1 cellular context compared by ENCODE assay signal in the genomic region with DNA sequence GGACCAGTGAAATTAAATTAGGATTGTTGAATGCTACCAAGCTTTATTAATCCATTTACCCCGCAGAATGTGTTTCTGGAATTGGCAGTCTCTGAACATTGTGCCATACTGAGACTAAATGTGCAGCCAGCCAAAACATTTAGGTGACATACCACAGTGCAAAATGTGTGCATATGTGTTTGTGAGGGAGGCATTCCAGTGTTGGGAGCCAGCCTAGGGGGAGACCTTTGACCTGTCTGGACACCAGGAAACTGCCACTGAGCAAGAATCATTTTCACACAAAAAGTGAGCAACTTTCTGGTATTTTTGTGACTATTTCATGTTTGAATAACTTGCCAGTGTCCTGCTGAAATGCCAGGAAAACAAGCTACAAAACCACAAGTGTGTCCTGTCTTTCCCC.
TF ChIP-seq lines count a peak whose summit lies in the region.

No MANE protein-coding gene starts in this region.

TF ChIP-seq in HepG2, 621 proteins besides CTCF, POLR2A, EP300 and RAD21 (continued from another document):
- TF ChIP-seq, protein P1, sequence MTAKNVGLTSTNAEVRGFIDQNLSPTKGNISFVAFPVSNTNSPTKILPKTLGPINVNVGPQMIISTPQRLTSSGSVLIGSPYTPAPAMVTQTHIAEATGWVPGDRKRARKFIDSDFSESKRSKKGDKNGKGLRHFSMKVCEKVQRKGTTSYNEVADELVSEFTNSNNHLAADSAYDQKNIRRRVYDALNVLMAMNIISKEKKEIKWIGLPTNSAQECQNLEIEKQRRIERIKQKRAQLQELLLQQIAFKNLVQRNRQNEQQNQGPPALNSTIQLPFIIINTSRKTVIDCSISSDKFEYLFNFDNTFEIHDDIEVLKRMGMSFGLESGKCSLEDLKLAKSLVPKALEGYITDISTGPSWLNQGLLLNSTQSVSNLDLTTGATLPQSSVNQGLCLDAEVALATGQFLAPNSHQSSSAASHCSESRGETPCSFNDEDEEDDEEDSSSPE (CRISPR knock-in tag; IDR thresholded peaks at IDR 0.05) = no peak
- TF ChIP-seq ZNF207 (IDR thresholded peaks at IDR 0.05; ENCODE audit: borderline replicate concordance) (no peak), ZNF17 (CRISPR knock-in tag; IDR thresholded peaks at IDR 0.05) (no peak), SIX1 (CRISPR knock-in tag; IDR thresholded peaks at IDR 0.05; ENCODE audit: borderline replicate concordance) (no peak), KMT2A (CRISPR knock-in tag; IDR thresholded peaks at IDR 0.05) (no peak), THAP11 (CRISPR knock-in tag; IDR thresholded peaks at IDR 0.05) (no peak), ZZZ3 (CRISPR knock-in tag; IDR thresholded peaks at IDR 0.05; ENCODE audit: borderline replicate concordance) (no peak), POGZ (CRISPR knock-in tag; IDR thresholded peaks at IDR 0.05) (no peak), ASH2L (IDR thresholded peaks at IDR 0.05; ENCODE audit: insufficient read length, low read depth, low read length) (no peak), LCORL (IDR thresholded peaks at IDR 0.05) (peak; percentile 71; the same call in 1 of the 2 replicates), LCORL (CRISPR knock-in tag; IDR thresholded peaks at IDR 0.05) (peak; percentile 72), ZBTB43 (CRISPR knock-in tag; conservative IDR thresholded peaks at IDR 0.05) (peak; percentile 90), HIVEP1 (CRISPR knock-in tag; IDR thresholded peaks at IDR 0.05) (no peak), MIER2 (CRISPR knock-in tag; IDR thresholded peaks at IDR 0.05) (0 out of 2 replicates have a peak, but pooled peaks have one; percentile 19), HOMEZ (CRISPR knock-in tag; IDR thresholded peaks at IDR 0.05; ENCODE audit: low read depth) (no peak), GABPB1 (CRISPR knock-in tag; IDR thresholded peaks at IDR 0.05) (no peak), KIAA2018 (CRISPR knock-in tag; IDR thresholded peaks at IDR 0.05; ENCODE audit: borderline replicate concordance) (no peak), KDM1A (CRISPR knock-in tag; IDR thresholded peaks at IDR 0.05) (no peak), HES4 (CRISPR knock-in tag; IDR thresholded peaks at IDR 0.05; ENCODE audit: borderline replicate concordance) (no peak), ZNF629 (CRISPR knock-in tag; conservative IDR thresholded peaks at IDR 0.05) (no peak), ZNF644 (CRISPR knock-in tag; IDR thresholded peaks at IDR 0.05; ENCODE audit: low read depth) (no peak), ZNF574 (CRISPR knock-in tag; IDR thresholded peaks at IDR 0.05) (peak; percentile 39; the same call in 1 of the 2 replicates), PLRG1 (conservative IDR thresholded peaks at IDR 0.05) (no peak), ZNF7 (CRISPR knock-in tag; IDR thresholded peaks at IDR 0.05) (0 out of 2 replicates have a peak, but pooled peaks have one; percentile 14), ZNF451 (CRISPR knock-in tag; IDR thresholded peaks at IDR 0.05) (no peak), ZIK1 (CRISPR knock-in tag; IDR thresholded peaks at IDR 0.05; ENCODE audit: borderline replicate concordance, low read depth) (no peak), FOSL2 (CRISPR knock-in tag; IDR thresholded peaks at IDR 0.05) (0 out of 2 replicates have a peak, but pooled peaks have one; percentile 9), MED13 (CRISPR knock-in tag; IDR thresholded peaks at IDR 0.05) (no peak), ZNF101 (CRISPR knock-in tag; IDR thresholded peaks at IDR 0.05; ENCODE audit: borderline replicate concordance, low read depth) (no peak)
- TF ChIP-seq, protein P2, sequence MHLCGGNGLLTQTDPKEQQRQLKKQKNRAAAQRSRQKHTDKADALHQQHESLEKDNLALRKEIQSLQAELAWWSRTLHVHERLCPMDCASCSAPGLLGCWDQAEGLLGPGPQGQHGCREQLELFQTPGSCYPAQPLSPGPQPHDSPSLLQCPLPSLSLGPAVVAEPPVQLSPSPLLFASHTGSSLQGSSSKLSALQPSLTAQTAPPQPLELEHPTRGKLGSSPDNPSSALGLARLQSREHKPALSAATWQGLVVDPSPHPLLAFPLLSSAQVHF (CRISPR knock-in tag; IDR thresholded peaks at IDR 0.05) = no peak
- TF ChIP-seq, protein P3, sequence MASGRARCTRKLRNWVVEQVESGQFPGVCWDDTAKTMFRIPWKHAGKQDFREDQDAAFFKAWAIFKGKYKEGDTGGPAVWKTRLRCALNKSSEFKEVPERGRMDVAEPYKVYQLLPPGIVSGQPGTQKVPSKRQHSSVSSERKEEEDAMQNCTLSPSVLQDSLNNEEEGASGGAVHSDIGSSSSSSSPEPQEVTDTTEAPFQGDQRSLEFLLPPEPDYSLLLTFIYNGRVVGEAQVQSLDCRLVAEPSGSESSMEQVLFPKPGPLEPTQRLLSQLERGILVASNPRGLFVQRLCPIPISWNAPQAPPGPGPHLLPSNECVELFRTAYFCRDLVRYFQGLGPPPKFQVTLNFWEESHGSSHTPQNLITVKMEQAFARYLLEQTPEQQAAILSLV (CRISPR knock-in tag; IDR thresholded peaks at IDR 0.05; ENCODE audit: borderline replicate concordance) = no peak
- TF ChIP-seq, protein P4, sequence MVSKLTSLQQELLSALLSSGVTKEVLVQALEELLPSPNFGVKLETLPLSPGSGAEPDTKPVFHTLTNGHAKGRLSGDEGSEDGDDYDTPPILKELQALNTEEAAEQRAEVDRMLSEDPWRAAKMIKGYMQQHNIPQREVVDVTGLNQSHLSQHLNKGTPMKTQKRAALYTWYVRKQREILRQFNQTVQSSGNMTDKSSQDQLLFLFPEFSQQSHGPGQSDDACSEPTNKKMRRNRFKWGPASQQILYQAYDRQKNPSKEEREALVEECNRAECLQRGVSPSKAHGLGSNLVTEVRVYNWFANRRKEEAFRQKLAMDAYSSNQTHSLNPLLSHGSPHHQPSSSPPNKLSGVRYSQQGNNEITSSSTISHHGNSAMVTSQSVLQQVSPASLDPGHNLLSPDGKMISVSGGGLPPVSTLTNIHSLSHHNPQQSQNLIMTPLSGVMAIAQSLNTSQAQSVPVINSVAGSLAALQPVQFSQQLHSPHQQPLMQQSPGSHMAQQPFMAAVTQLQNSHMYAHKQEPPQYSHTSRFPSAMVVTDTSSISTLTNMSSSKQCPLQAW (CRISPR knock-in tag; IDR thresholded peaks at IDR 0.05) = no peak
- TF ChIP-seq, protein P5, sequence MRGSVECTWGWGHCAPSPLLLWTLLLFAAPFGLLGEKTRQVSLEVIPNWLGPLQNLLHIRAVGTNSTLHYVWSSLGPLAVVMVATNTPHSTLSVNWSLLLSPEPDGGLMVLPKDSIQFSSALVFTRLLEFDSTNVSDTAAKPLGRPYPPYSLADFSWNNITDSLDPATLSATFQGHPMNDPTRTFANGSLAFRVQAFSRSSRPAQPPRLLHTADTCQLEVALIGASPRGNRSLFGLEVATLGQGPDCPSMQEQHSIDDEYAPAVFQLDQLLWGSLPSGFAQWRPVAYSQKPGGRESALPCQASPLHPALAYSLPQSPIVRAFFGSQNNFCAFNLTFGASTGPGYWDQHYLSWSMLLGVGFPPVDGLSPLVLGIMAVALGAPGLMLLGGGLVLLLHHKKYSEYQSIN (CRISPR knock-in tag; IDR thresholded peaks at IDR 0.05; ENCODE audit: borderline replicate concordance) = no peak
TF ChIP-seq in HepG2: peak in this region for 41.
